Comparison of ENCODE assay signal across 8 cellular contexts in genomic region chr4:123856689-123857545, GRCh38.
DNase-seq lines count a peak whose midpoint lies in the region; ATAC-seq lines count a peak whose summit lies in the region.
"Had no signal": no experiment of that assay in that cellular context is flagged by ENCODE, and none has a peak within 500 bp of the region (broad histone marks: within the 10 kb centered on the region; RNA-seq: fewer than 3 reads in every experiment).

No MANE protein-coding gene starts in this region.

- no peak overlapping the region for H3K27ac Mint-ChIP-seq in naive thymus-derived CD8-positive, alpha-beta T cell
- H3K27ac Mint-ChIP-seq: memory B cell had no signal

- H3K9me3 Mint-ChIP-seq in naive thymus-derived CD8-positive, alpha-beta T cell: no peaks in the 10 kb centered on the region
- H3K9me3 Mint-ChIP-seq: memory B cell had no signal

- no peak overlapping the region for H3K4me3 Mint-ChIP-seq in naive thymus-derived CD8-positive, alpha-beta T cell
- H3K4me3 Mint-ChIP-seq: memory B cell had no signal

- H3K27me3 Mint-ChIP-seq in naive thymus-derived CD8-positive, alpha-beta T cell: peaks cover 0 to 6% (median 0%) of the 10 kb centered on the region in 5 donors

- H3K36me3 Mint-ChIP-seq in naive thymus-derived CD8-positive, alpha-beta T cell: no peaks in the 10 kb centered on the region
- H3K36me3 Mint-ChIP-seq: memory B cell had no signal

- ATAC-seq in naive thymus-derived CD8-positive, alpha-beta T cell: no peak
- ATAC-seq in HG03159 (IDR thresholded peaks at IDR 0.05; ENCODE audit: unreplicated experiment): no peak

- DNase-seq in LHCN-M2 (ENCODE audit: low read depth) (peak; percentile 83), astrocyte of the hippocampus (ENCODE audit: low read depth, low spot score) (peak; percentile 44), iris pigment epithelial cell (ENCODE audit: low read depth) (peak; percentile 50), superior temporal gyrus (ENCODE audit: extremely low spot score) (peak; percentile 25), ureter (ENCODE audit: low spot score) (no peak)
- DNase-seq in naive thymus-derived CD8-positive, alpha-beta T cell: no peak

- POLR2A ChIA-PET in naive thymus-derived CD8-positive, alpha-beta T cell (lab: Charles Lee): no interaction called here

- H3K4me1 Mint-ChIP-seq in naive thymus-derived CD8-positive, alpha-beta T cell: peaks cover 0 to 3% (median 0%) of the 10 kb centered on the region in 4 donors
- H3K4me1 Mint-ChIP-seq: memory B cell had no signal

Comparison
In these comparisons a context has a peak if more than half of its experiments do, and no peak if none do; other contexts are left out.
1. DNase-seq: peak in LHCN-M2 (single experiment), astrocyte of the hippocampus (single experiment), iris pigment epithelial cell (single experiment) and superior temporal gyrus (single experiment); none in ureter (single experiment) and naive thymus-derived CD8-positive, alpha-beta T cell (0 of 10).